8 cellular contexts compared by ENCODE assay signal in genomic region chr4:140372607-140373327, GRCh38. TPM values are rescaled to one million over a fixed set of nuclear protein-coding genes. Genes with fewer than 3 reads are reported as not detected.
DNase-seq lines count a peak whose midpoint lies in the region; ATAC-seq, FAIRE-seq and TF ChIP-seq lines count a peak whose summit lies in the region.

No MANE protein-coding gene starts in this region.

- TF ChIP-seq CTCF in WI38 (IDR thresholded peaks at IDR 0.05; ENCODE audit: low read depth, low read length) (no peak), endothelial cell of umbilical vein (IDR thresholded peaks at IDR 0.05; ENCODE audit: extremely low read depth in 1 of 2, insufficient read depth in 1 of 2, low read depth in 1 of 2, low read length in 2 of 2) (peak in 1 of 2 donors; percentile 6)

- FAIRE-seq in endothelial cell of umbilical vein (lab: Jason Lieb, UNC): no peak

- H3K27ac Mint-ChIP-seq in natural killer cell treated with Interleukin-12 subunit alpha and Interleukin-12 subunit beta and Interleukin-15 and Interleukin-18, amount 100 ng/mL, for 72 hours: no peak overlapping the region

- POLR2A ChIA-PET in endothelial cell of umbilical vein (lab: Charles Lee): interaction anchor here (1.3 kb wide), 1 partner anchor 151 kb away, joined by 4 read pairs; the partner anchor contains the start of gene ELMOD2

- H2AFZ ChIP-seq in endothelial cell of umbilical vein (ENCODE audit: low read depth, low read length): peak overlapping the region; percentile 94

- H3K36me3 ChIP-seq in endothelial cell of umbilical vein (ENCODE audit: control insufficient read depth in 2 of 2, extremely low read depth in 1 of 2, insufficient read depth in 2 of 2, low read length in 2 of 2): no peaks in the 10 kb centered on the region

- H3K4me1 Mint-ChIP-seq in natural killer cell treated with Interleukin-12 subunit alpha and Interleukin-12 subunit beta and Interleukin-15 and Interleukin-18, amount 100 ng/mL, for 72 hours (ENCODE audit: low read depth in 2 of 2): peaks cover 11 to 18% of the 10 kb centered on the region in 2 donors

- TSS peak; percentile 87 for BruUV-seq in endothelial cell of umbilical vein (replicated peaks; lab: Mats Ljungman, UMichigan)

- dilution Hi-C loops in endothelial cell of umbilical vein (cut with MboI; ENCODE audit: extremely low pct_ligation_motif_present, low sequenced_read_pairs): no loop called here

- H3K4me3 ChIP-seq in WI38 (ENCODE audit: low read depth, low read length): peak overlapping the region; percentile 90
- peak overlapping the region; percentile 49 to 92 (median 72) for H3K4me3 ChIP-seq in endothelial cell of umbilical vein (replicated peaks in 1 of 3; ENCODE audit: insufficient read depth in 1 of 3, low read depth in 1 of 3, low read length in 3 of 3)

- no peaks in the 10 kb centered on the region for H3K27me3 Mint-ChIP-seq in natural killer cell treated with Interleukin-12 subunit alpha and Interleukin-12 subunit beta and Interleukin-15 and Interleukin-18, amount 100 ng/mL, for 72 hours

- peak overlapping the region; percentile 83 for H3K9ac ChIP-seq in endothelial cell of umbilical vein (replicated peaks; ENCODE audit: extremely low read depth, insufficient read depth, low read length)

- H3K9me3 Mint-ChIP-seq in natural killer cell treated with Interleukin-12 subunit alpha and Interleukin-12 subunit beta and Interleukin-15 and Interleukin-18, amount 100 ng/mL, for 72 hours: no peaks in the 10 kb centered on the region

- peaks cover 37% of the 10 kb centered on the region for H3K79me2 ChIP-seq in endothelial cell of umbilical vein (ENCODE audit: control insufficient read depth, insufficient read depth, low read length)

- intact Hi-C loops in endothelial cell of umbilical vein (cut with micrococcal nuclease): loop anchor here (1.0 to 5.0 kb wide), 5 partner anchors 12 to 384 kb away; partner anchors contain the start of genes CLGN, ELMOD2, MAML3 and TBC1D9

- H3K27ac ChIP-seq in endothelial cell of umbilical vein (ENCODE audit: insufficient read depth, low read depth, low read length): peak overlapping the region; percentile 71

- H3K4me2 ChIP-seq in endothelial cell of umbilical vein (ENCODE audit: insufficient read depth, low read length): peak overlapping the region; percentile 87

- H3K4me3 Mint-ChIP-seq in natural killer cell treated with Interleukin-12 subunit alpha and Interleukin-12 subunit beta and Interleukin-15 and Interleukin-18, amount 100 ng/mL, for 72 hours: no peak overlapping the region

- H3K4me1 ChIP-seq in endothelial cell of umbilical vein (ENCODE audit: control insufficient read depth, extremely low read depth, insufficient read depth, low read length): peaks cover 17% of the 10 kb centered on the region

- no peaks in the 10 kb centered on the region for H3K9me1 ChIP-seq in endothelial cell of umbilical vein (replicated peaks; ENCODE audit: control insufficient read depth, extremely low read depth, insufficient read depth, low read length)

- ATAC-seq in natural killer cell treated with Interleukin-12 subunit alpha and Interleukin-12 subunit beta and Interleukin-15 and Interleukin-18, amount 100 ng/mL, for 72 hours: peak; percentile 26 to 61

- H3K27me3 ChIP-seq in endothelial cell of umbilical vein (ENCODE audit: control insufficient read depth in 2 of 2, insufficient read depth in 2 of 2, low read length in 2 of 2): no peaks in the 10 kb centered on the region

- peak; percentile 37 for DNase-seq in NCI-H82 (lab: John Stamatoyannopoulos, UW)
- DNase-seq in NCI-H82 treated with DMSO at 0.1 percent for 48 hours (lab: John Stamatoyannopoulos, UW; ENCODE audit: unreplicated experiment): no peak
- DNase-seq in H4 (ENCODE audit: low spot score): peak; percentile 9
- peak; percentile 14 for DNase-seq in LHCN-M2 (ENCODE audit: low read depth)
- no peak for DNase-seq in endothelial cell of umbilical vein (ENCODE audit: low read depth, low spot score)
- DNase-seq in natural killer cell treated with Interleukin-12 subunit alpha and Interleukin-12 subunit beta and Interleukin-15 and Interleukin-18, amount 100 ng/mL, for 72 hours (ENCODE audit: low spot score): no peak
- DNase-seq in ecto neural progenitor cell (ENCODE audit: low spot score): no peak

- no peaks in the 10 kb centered on the region for H4K20me1 ChIP-seq in endothelial cell of umbilical vein (replicated peaks; ENCODE audit: control insufficient read depth, extremely low read depth, insufficient read depth, low read length)

- no peaks in the 10 kb centered on the region for H3K9me3 ChIP-seq in endothelial cell of umbilical vein (replicated peaks; ENCODE audit: control insufficient read depth, insufficient read depth, low read length)

- TF ChIP-seq POLR2A in endothelial cell of umbilical vein (IDR thresholded peaks at IDR 0.05; ENCODE audit: low read depth, low read length): peak; percentile 1

- H3K36me3 Mint-ChIP-seq in natural killer cell treated with Interleukin-12 subunit alpha and Interleukin-12 subunit beta and Interleukin-15 and Interleukin-18, amount 100 ng/mL, for 72 hours: no peaks in the 10 kb centered on the region

- CTCF ChIA-PET in endothelial cell of umbilical vein (lab: Charles Lee): interaction anchor here (0.7 to 5.6 kb wide), 15 partner anchors 9 to 716 kb away, joined by 3 to 60 read pairs (median 6); partner anchors contain the start of genes CLGN, ELMOD2 and TBC1D9

TF ChIP-seq in endothelial cell of umbilical vein, 7 proteins besides CTCF, POLR2A, EP300 and RAD21:
- TF ChIP-seq MYC (IDR thresholded peaks at IDR 0.05; ENCODE audit: low read depth, low read length) (no peak), POLR2AphosphoS5 (IDR thresholded peaks at IDR 0.05; ENCODE audit: insufficient read depth, low read depth, low read length) (no peak), EZH2 (IDR thresholded peaks at IDR 0.05; ENCODE audit: borderline replicate concordance, low read depth, low read length, severe bottlenecking) (no peak), GATA2 (IDR thresholded peaks at IDR 0.05; ENCODE audit: insufficient read depth, insufficient read length, low read depth, low read length) (no peak), JUN (IDR thresholded peaks at IDR 0.05; ENCODE audit: borderline replicate concordance, insufficient read depth, insufficient read length, low read depth) (no peak), FOS (IDR thresholded peaks at IDR 0.05; ENCODE audit: borderline replicate concordance, insufficient read depth, low read length) (no peak), MAX (IDR thresholded peaks at IDR 0.05; ENCODE audit: insufficient read depth, insufficient read length) (no peak)
TF ChIP-seq in endothelial cell of umbilical vein: peak in this region for 0.

RNA-seq across cellular contexts. Expression of gene SCOC, which starts 0.7 kb away (rescaled TPM):
- 61.4 and 97.0 TPM in 2 replicates for total RNA-seq in H4 (2014; rRNA removed; shearing (Covaris generic))
- total RNA-seq in LHCN-M2 (2014; rRNA removed) (80.9 and 86.6 TPM in 2 replicates), endothelial cell of umbilical vein (38.3 and 38.5 TPM in 2 replicates)
- polyA plus RNA-seq in LHCN-M2 (2012): 22.7 TPM
- 6.8 and 12.3 TPM in 2 replicates for polyA plus RNA-seq in endothelial cell of umbilical vein
- polyA plus RNA-seq in endothelial cell of umbilical vein (2011; cell fraction: cytosol; rRNA removed): 17.0 and 18.5 TPM in 2 replicates
- polyA plus RNA-seq in endothelial cell of umbilical vein (2011; cell fraction: nucleus; rRNA removed): 6.6 and 12.4 TPM in 2 replicates
- 32.0 and 44.6 TPM in 2 replicates for polyA plus RNA-seq in endothelial cell of umbilical vein (2012)
- polyA minus RNA-seq in endothelial cell of umbilical vein: 6.5 and 13.4 TPM in 2 replicates
- 1.5 TPM for polyA minus RNA-seq in endothelial cell of umbilical vein (2011; cell fraction: cytosol; rRNA and poly(A)+ RNA removed)
- 14.2 and 26.2 TPM in 2 replicates for polyA minus RNA-seq in endothelial cell of umbilical vein (2011; cell fraction: nucleus; rRNA and poly(A)+ RNA removed)
- 10 to 100 TPM; 22.0 to 29.5 TPM for total RNA-seq in natural killer cell treated with Interleukin-12 subunit alpha and Interleukin-12 subunit beta and Interleukin-15 and Interleukin-18, amount 100 ng/mL, for 72 hours

RNA-seq across cellular contexts. Expression of gene CLGN, which starts 54.7 kb away (rescaled TPM):
- 2.5 and 4.6 TPM in 2 replicates for total RNA-seq in H4 (2014; rRNA removed; shearing (Covaris generic))
- not detected in 2 replicates for total RNA-seq in LHCN-M2 (2014; rRNA removed)
- polyA plus RNA-seq in LHCN-M2 (2012): not detected
- total RNA-seq in endothelial cell of umbilical vein: 0.60 and 1.00 TPM in 2 replicates
- polyA plus RNA-seq in endothelial cell of umbilical vein: 0.05 and 0.12 TPM in 2 replicates
- 0.10 and 0.19 TPM in 2 replicates for polyA plus RNA-seq in endothelial cell of umbilical vein (2011; cell fraction: cytosol; rRNA removed)
- 0.14 and 0.21 TPM in 2 replicates for polyA plus RNA-seq in endothelial cell of umbilical vein (2011; cell fraction: nucleus; rRNA removed)
- 0.11 and 0.41 TPM in 2 replicates for polyA plus RNA-seq in endothelial cell of umbilical vein (2012)
- not detected in 2 replicates for polyA minus RNA-seq in endothelial cell of umbilical vein
- 0.31 TPM for polyA minus RNA-seq in endothelial cell of umbilical vein (2011; cell fraction: cytosol; rRNA and poly(A)+ RNA removed)
- polyA minus RNA-seq in endothelial cell of umbilical vein (2011; cell fraction: nucleus; rRNA and poly(A)+ RNA removed): not detected in 2 replicates
- total RNA-seq in natural killer cell treated with Interleukin-12 subunit alpha and Interleukin-12 subunit beta and Interleukin-15 and Interleukin-18, amount 100 ng/mL, for 72 hours: under 1 TPM in 1 of 2 donors, not detected in 1; 0.26 TPM

Comparison
In these comparisons a context has a peak if more than half of its experiments do, and no peak if none do; other contexts are left out.
1. DNase-seq: peak in NCI-H82 (single experiment), H4 (single experiment) and LHCN-M2 (single experiment); none in NCI-H82 treated with DMSO at 0.1 percent for 48 hours (single experiment), endothelial cell of umbilical vein (single experiment), natural killer cell treated with Interleukin-12 subunit alpha and Interleukin-12 subunit beta and Interleukin-15 and Interleukin-18, amount 100 ng/mL, for 72 hours (single experiment) and ecto neural progenitor cell (single experiment).